Comparison of ENCODE assay signal across 22 cellular contexts in the genomic region with DNA sequence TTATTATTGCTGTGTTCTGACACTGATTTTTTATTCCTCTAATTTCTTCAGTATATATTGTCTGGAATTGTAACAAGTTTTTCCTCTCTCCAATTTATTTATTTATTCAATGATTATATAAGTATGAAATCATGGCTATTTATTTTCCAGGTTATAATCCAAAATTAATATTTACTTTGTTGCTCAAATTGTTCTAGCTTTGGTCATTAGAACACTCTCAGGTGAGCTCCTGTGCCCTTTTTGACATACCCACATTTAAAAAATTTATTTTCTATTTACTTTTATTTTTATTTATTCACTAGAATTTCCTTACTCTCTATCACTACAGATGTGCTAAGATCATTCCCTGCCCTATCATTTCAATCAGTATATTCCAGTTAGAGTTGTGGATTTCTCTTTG.
DNase-seq lines count a peak whose midpoint lies in the region; ATAC-seq, FAIRE-seq and TF ChIP-seq lines count a peak whose summit lies in the region.
"Had no signal": no experiment of that assay in that cellular context is flagged by ENCODE, and none has a peak within 500 bp of the region (broad histone marks: within the 10 kb centered on the region; RNA-seq: fewer than 3 reads in every experiment).

No MANE protein-coding gene starts in this region.

- no peak overlapping the region for H3K4ac ChIP-seq in mesenchymal stem cell (ENCODE audit: low read depth in 1 of 2, low read length in 2 of 2)

- no peaks in the 10 kb centered on the region for H3K79me2 ChIP-seq in HepG2 (ENCODE audit: insufficient read depth, low read length)

- no peak overlapping the region for H3K18ac ChIP-seq in mesenchymal stem cell (ENCODE audit: low read depth in 1 of 2, low read length in 2 of 2)

- no peak overlapping the region for H3K14ac ChIP-seq in mesenchymal stem cell (ENCODE audit: low read length in 2 of 2)

- TF ChIP-seq POLR2A in right lobe of liver (IDR thresholded peaks at IDR 0.05): no peak
- TF ChIP-seq POLR2A in HepG2 (IDR thresholded peaks at IDR 0.05; ENCODE audit: insufficient read depth in 1 of 2, low read depth in 2 of 2, low read length in 2 of 2): no peak

- H2BK15ac ChIP-seq in mesenchymal stem cell (ENCODE audit: low read depth, poor library complexity, severe bottlenecking): no peak overlapping the region

- H3K79me1 ChIP-seq in mesenchymal stem cell (replicated peaks; ENCODE audit: low read length, poor library complexity, severe bottlenecking): no peaks in the 10 kb centered on the region

- H3K27ac ChIP-seq in right lobe of liver (peak overlapping the region in 2 of 3 donors; percentile 19 to 72), HepG2 (ENCODE audit: extremely low read length, insufficient read depth, low read length) (no peak overlapping the region), mesenchymal stem cell (ENCODE audit: low read length, poor library complexity, severe bottlenecking) (no peak overlapping the region), small intestine (ENCODE audit: low read depth in 1 of 2, low read length in 1 of 2) (no peak overlapping the region)
- H3K27ac ChIP-seq: A549, GM23248 had no signal

- BruUV-seq in HepG2 (replicated peaks; lab: Mats Ljungman, UMichigan): no TSS peak

- intact Hi-C loops in right lobe of liver (cut with DNase I): no loop called here
- intact Hi-C loops in HepG2 (cut with micrococcal nuclease; ENCODE audit: unreplicated experiment): no loop called here

- H4K8ac ChIP-seq in mesenchymal stem cell (ENCODE audit: low read length): no peak overlapping the region

- CTCF ChIA-PET in HepG2 (lab: Yijun Ruan, JAX; ENCODE audit: low intra/inter-chr PET ratio, low total read pairs): no interaction called here

- H2BK120ac ChIP-seq in mesenchymal stem cell (ENCODE audit: low read depth, low read length): no peak overlapping the region

- DNase-seq in right lobe of liver: no peak
- DNase-seq in HepG2 (ENCODE audit: low spot score): no peak
- DNase-seq in mesenchymal stem cell: no peak
- no peak for DNase-seq in small intestine
- DNase-seq in DMS79 treated with DMSO at 0.1 percent for 48 hours (lab: John Stamatoyannopoulos, UW): no peak
- no peak for DNase-seq in EL
- DNase-seq: 8988T; C1 segment of cervical spinal cord; Calu3; CD4-positive, alpha-beta memory T cell; COR-L47; DMS53; DND-41; GDM1; H7; HCEC 1CT had no signal

- no peak for TF ChIP-seq RAD21 in HepG2 (CRISPR knock-in tag; IDR thresholded peaks at IDR 0.05)

- in situ Hi-C loops in HepG2 (cut with HindIII; ENCODE audit: extremely low pct_ligation_motif_present, low pct_unique_long_range_greater_than_20kb): no loop called here

- H3K27me3 ChIP-seq in right lobe of liver: no peaks in the 10 kb centered on the region
- no peaks in the 10 kb centered on the region for H3K27me3 ChIP-seq in HepG2 (ENCODE audit: control insufficient read depth in 1 of 2, insufficient read depth in 2 of 2, low read length in 2 of 2)
- no peaks in the 10 kb centered on the region for H3K27me3 ChIP-seq in mesenchymal stem cell (ENCODE audit: control insufficient read depth in 1 of 2, insufficient read depth in 1 of 2, low read length in 2 of 2)
- no peaks in the 10 kb centered on the region for H3K27me3 ChIP-seq in small intestine (ENCODE audit: control insufficient read depth in 2 of 2, insufficient read depth in 2 of 2, low read length in 2 of 2)

- H2AFZ ChIP-seq in HepG2 (ENCODE audit: low read length): no peak overlapping the region
- H2AFZ ChIP-seq in mesenchymal stem cell (ENCODE audit: low read depth, low read length): no peak overlapping the region
- H2AFZ ChIP-seq: GM23248 had no signal

- H4K20me1 ChIP-seq in HepG2 (ENCODE audit: insufficient read depth, low read length): no peaks in the 10 kb centered on the region

- no peak overlapping the region for H3K4me3 ChIP-seq in right lobe of liver
- no peak overlapping the region for H3K4me3 ChIP-seq in HepG2 (replicated peaks in 1 of 3; ENCODE audit: insufficient read depth in 1 of 3, low read depth in 2 of 3, low read length in 3 of 3)
- H3K4me3 ChIP-seq in mesenchymal stem cell (ENCODE audit: insufficient read depth in 1 of 2, low read depth in 1 of 2, low read length in 2 of 2): no peak overlapping the region
- H3K4me3 ChIP-seq in small intestine (ENCODE audit: low read depth in 1 of 2, low read length in 2 of 2): no peak overlapping the region
- H3K4me3 ChIP-seq: A549, GM12878, GM23248 had no signal

- H3K9ac ChIP-seq in HepG2 (ENCODE audit: insufficient read depth, low read depth, low read length) (no peak overlapping the region), mesenchymal stem cell (ENCODE audit: low read length) (peak overlapping the region; percentile 4)
- H3K9ac ChIP-seq: GM23248 had no signal

- POLR2A ChIA-PET in HepG2 (lab: Yijun Ruan, JAX): no interaction called here

- H3K4me2 ChIP-seq in HepG2 (ENCODE audit: low read depth, low read length) (no peak overlapping the region), mesenchymal stem cell (ENCODE audit: low read length, poor library complexity, severe bottlenecking) (no peak overlapping the region)
- H3K4me2 ChIP-seq: A549 had no signal

- TF ChIP-seq CTCF in right lobe of liver (IDR thresholded peaks at IDR 0.05) (no peak), HepG2 (CRISPR knock-in tag; IDR thresholded peaks at IDR 0.05) (no peak)

- H3K36me3 ChIP-seq in right lobe of liver: no peaks in the 10 kb centered on the region
- H3K36me3 ChIP-seq in HepG2 (replicated peaks in 1 of 2; ENCODE audit: control insufficient read depth in 1 of 2, insufficient read depth in 2 of 2, low read length in 2 of 2): no peaks in the 10 kb centered on the region
- no peaks in the 10 kb centered on the region for H3K36me3 ChIP-seq in mesenchymal stem cell (ENCODE audit: control insufficient read depth in 1 of 2, insufficient read depth in 2 of 2, low read depth in 1 of 2, low read length in 2 of 2)
- H3K36me3 ChIP-seq in small intestine (ENCODE audit: control insufficient read depth in 2 of 2, insufficient read depth in 2 of 2, low read length in 2 of 2): no peaks in the 10 kb centered on the region

- ATAC-seq in right lobe of liver (peak; percentile 36 to 60 (median 54)), HepG2 (no peak), GM18858 (IDR thresholded peaks at IDR 0.05; ENCODE audit: unreplicated experiment) (no peak)
- ATAC-seq: A549, GM12878 had no signal

- TF ChIP-seq EP300 in HepG2 (IDR thresholded peaks at IDR 0.05; ENCODE audit: low read depth in 2 of 2, low read length in 2 of 2) (no peak), HepG2 (CRISPR knock-in tag; IDR thresholded peaks at IDR 0.05; ENCODE audit: borderline replicate concordance) (no peak)

- no peak overlapping the region for H2BK12ac ChIP-seq in mesenchymal stem cell (ENCODE audit: low read length in 2 of 2)

- no peak overlapping the region for H3K23ac ChIP-seq in mesenchymal stem cell (ENCODE audit: low read length in 2 of 2)

- H3K9me3 ChIP-seq in right lobe of liver (no peaks in the 10 kb centered on the region), HepG2 (ENCODE audit: low read length) (no peaks in the 10 kb centered on the region), mesenchymal stem cell (ENCODE audit: control insufficient read depth, low read length) (no peaks in the 10 kb centered on the region), small intestine (ENCODE audit: control insufficient read depth, low read depth) (no peaks in the 10 kb centered on the region)
- H3K9me3 ChIP-seq: A549 had no signal

- no peaks in the 10 kb centered on the region for H3K4me1 ChIP-seq in right lobe of liver
- no peaks in the 10 kb centered on the region for H3K4me1 ChIP-seq in HepG2 (ENCODE audit: insufficient read depth, low read length)
- H3K4me1 ChIP-seq in mesenchymal stem cell (ENCODE audit: control insufficient read depth, insufficient read depth, low read depth, low read length): no peaks in the 10 kb centered on the region
- no peaks in the 10 kb centered on the region for H3K4me1 ChIP-seq in small intestine (ENCODE audit: control insufficient read depth in 2 of 2, insufficient read depth in 1 of 2, low read depth in 1 of 2, low read length in 1 of 2)
- H3K4me1 ChIP-seq: A549 had no signal

- H4K91ac ChIP-seq in mesenchymal stem cell (ENCODE audit: low read length): no peak overlapping the region

- no peak overlapping the region for H2BK5ac ChIP-seq in mesenchymal stem cell (ENCODE audit: low read depth, low read length, poor library complexity, severe bottlenecking)

- FAIRE-seq in HepG2 (lab: Jason Lieb, UNC) (no peak), colon (lab: Jason Lieb, UNC) (peak; percentile 89), small intestine (lab: Jason Lieb, UNC) (peak; percentile 80)
- FAIRE-seq: GM12878, H1 had no signal

- H2AK5ac ChIP-seq in mesenchymal stem cell (ENCODE audit: low read length, severe bottlenecking): no peak overlapping the region

TF ChIP-seq in HepG2, 621 proteins besides CTCF, POLR2A, EP300 and RAD21 (continues in another document):
- TF ChIP-seq PAWR (CRISPR knock-in tag; IDR thresholded peaks at IDR 0.05; ENCODE audit: borderline replicate concordance) (no peak), PCBP1 (IDR thresholded peaks at IDR 0.05; ENCODE audit: borderline replicate concordance, low read depth, low read length) (no peak), SRY (CRISPR knock-in tag; IDR thresholded peaks at IDR 0.05) (no peak), ZNF430 (CRISPR knock-in tag; IDR thresholded peaks at IDR 0.05) (no peak), TARDBP (CRISPR knock-in tag; IDR thresholded peaks at IDR 0.05) (no peak), ZNF513 (CRISPR knock-in tag; conservative IDR thresholded peaks at IDR 0.05) (no peak)
- TF ChIP-seq, protein P1, sequence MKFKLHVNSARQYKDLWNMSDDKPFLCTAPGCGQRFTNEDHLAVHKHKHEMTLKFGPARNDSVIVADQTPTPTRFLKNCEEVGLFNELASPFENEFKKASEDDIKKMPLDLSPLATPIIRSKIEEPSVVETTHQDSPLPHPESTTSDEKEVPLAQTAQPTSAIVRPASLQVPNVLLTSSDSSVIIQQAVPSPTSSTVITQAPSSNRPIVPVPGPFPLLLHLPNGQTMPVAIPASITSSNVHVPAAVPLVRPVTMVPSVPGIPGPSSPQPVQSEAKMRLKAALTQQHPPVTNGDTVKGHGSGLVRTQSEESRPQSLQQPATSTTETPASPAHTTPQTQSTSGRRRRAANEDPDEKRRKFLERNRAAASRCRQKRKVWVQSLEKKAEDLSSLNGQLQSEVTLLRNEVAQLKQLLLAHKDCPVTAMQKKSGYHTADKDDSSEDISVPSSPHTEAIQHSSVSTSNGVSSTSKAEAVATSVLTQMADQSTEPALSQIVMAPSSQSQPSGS (CRISPR knock-in tag; IDR thresholded peaks at IDR 0.05): no peak

Comparison
In these comparisons a context has a peak if more than half of its experiments do, and no peak if none do; other contexts are left out.
1. ATAC-seq: peak in right lobe of liver (4 of 4); none in HepG2 (single experiment) and GM18858 (single experiment).
2. H3K27ac ChIP-seq: peak in right lobe of liver (2 of 3); none in HepG2 (single experiment), mesenchymal stem cell (single experiment) and small intestine (0 of 2).